Comparison of ENCODE assay signal across 11 cellular contexts in the genomic region with DNA sequence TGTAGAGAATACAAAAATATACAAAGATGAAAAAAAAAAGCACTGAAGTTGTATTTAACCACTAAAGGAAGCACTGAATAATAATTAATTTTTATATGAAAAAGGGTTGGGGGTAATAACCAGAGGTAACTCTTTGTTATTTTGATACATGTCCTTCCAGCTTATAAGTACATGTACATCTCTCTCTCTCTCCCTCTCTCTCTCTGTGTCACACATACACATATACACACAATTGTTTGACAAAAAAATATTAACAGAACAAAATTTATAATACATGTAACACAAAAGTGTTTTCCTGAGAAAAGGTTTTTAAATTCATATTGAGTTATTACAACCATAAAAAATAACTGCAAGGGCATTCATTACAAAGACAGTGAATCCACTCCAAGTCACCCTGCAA. TPM values are rescaled to one million over a fixed set of nuclear protein-coding genes. Genes with fewer than 3 reads are reported as not detected.
DNase-seq lines count a peak whose midpoint lies in the region; ATAC-seq and TF ChIP-seq lines count a peak whose summit lies in the region.
"Had no signal": no experiment of that assay in that cellular context is flagged by ENCODE, and none has a peak within 500 bp of the region (broad histone marks: within the 10 kb centered on the region; RNA-seq: fewer than 3 reads in every experiment).

No MANE protein-coding gene starts in this region.

- H3K9me3 ChIP-seq in OCI-LY7 (ENCODE audit: low read length), result no peaks in the 10 kb centered on the region

- H3K4me2 ChIP-seq in OCI-LY7 (ENCODE audit: low read length), result peak overlapping the region; percentile 81

- intact Hi-C loops in activated CD4-positive, alpha-beta T cell treated with anti-CD3 and anti-CD28 coated beads, Interleukin-2, amount 10 ng/mL, durations not matched to agents 24 days and 14 days (cut with micrococcal nuclease), result loop anchor here (1.0 to 10.0 kb wide), 4 partner anchors 10 to 572 kb away; a partner anchor contains a TSS
- intact Hi-C loops in OCI-LY7 (cut with micrococcal nuclease; ENCODE audit: unreplicated experiment), result loop anchor here (1.0 to 2.0 kb wide), 2 partner anchors 41 to 106 kb away; a partner anchor contains a TSS

- H3K9me2 ChIP-seq in OCI-LY7 (ENCODE audit: insufficient read depth, low read length), result no peaks in the 10 kb centered on the region

- peaks cover 65% of the 10 kb centered on the region for H3K36me3 Mint-ChIP-seq in activated CD4-positive, alpha-beta T cell treated with anti-CD3 and anti-CD28 coated beads, Interleukin-2, amount 10 ng/mL, durations not matched to agents 24 days and 14 days (ENCODE audit: low read depth)
- H3K36me3 Mint-ChIP-seq in endothelial cell (ENCODE audit: low read depth, unreplicated experiment), result peaks cover 3% of the 10 kb centered on the region
- H3K36me3 Mint-ChIP-seq in stimulated activated effector memory CD8-positive, alpha-beta T cell treated with anti-CD3 and anti-CD28 coated beads, Interleukin-12 subunit alpha, Interleukin-12 subunit beta, amount 100 ng/mL, for 72 hours, result peaks cover 98% of the 10 kb centered on the region
- H3K36me3 Mint-ChIP-seq: brain had no signal

- H3K27ac ChIP-seq in OCI-LY7 (ENCODE audit: low read depth, low read length, poor library complexity, severe bottlenecking), result peak overlapping the region; percentile 94

- peaks cover 58% of the 10 kb centered on the region for H3K4me1 ChIP-seq in OCI-LY7 (ENCODE audit: insufficient read depth, low read length, poor library complexity, severe bottlenecking)

- H2AFZ ChIP-seq in OCI-LY7 (ENCODE audit: low read length), result no peak overlapping the region; the same call in 1 of the 2 replicates

- peak; percentile 28 for DNase-seq in activated CD4-positive, alpha-beta T cell treated with anti-CD3 and anti-CD28 coated beads, Interleukin-2, amount 10 ng/mL, durations not matched to agents 24 days and 14 days
- no peak for DNase-seq in activated CD4-positive, alpha-beta T cell treated with anti-CD3 and anti-CD28 coated beads, Interleukin-2, amount 50 U/mL, for 48 hours
- no peak for DNase-seq in OCI-LY7 (ENCODE audit: low spot score)
- no peak for DNase-seq in endothelial cell (ENCODE audit: low spot score)
- no peak for DNase-seq in stimulated activated effector memory CD8-positive, alpha-beta T cell treated with anti-CD3 and anti-CD28 coated beads, Interleukin-12 subunit alpha, Interleukin-12 subunit beta, amount 100 ng/mL, for 72 hours (ENCODE audit: low spot score in 2 of 2)
- DNase-seq in MV-4-11 (lab: John Stamatoyannopoulos, UW), result no peak
- DNase-seq: H9, islet precursor cell had no signal

- H3K4me3 ChIP-seq in OCI-LY7 (ENCODE audit: low read depth, low read length, poor library complexity, severe bottlenecking), result peak overlapping the region; percentile 79

- H3K27me3 Mint-ChIP-seq in activated CD4-positive, alpha-beta T cell treated with anti-CD3 and anti-CD28 coated beads, Interleukin-2, amount 10 ng/mL, durations not matched to agents 24 days and 14 days, result no peaks in the 10 kb centered on the region
- peaks cover 10% of the 10 kb centered on the region for H3K27me3 Mint-ChIP-seq in endothelial cell (ENCODE audit: unreplicated experiment)
- H3K27me3 Mint-ChIP-seq: brain had no signal

- POLR2A ChIA-PET in OCI-LY7 (lab: Charles Lee), result interaction anchor here (0.7 to 10.2 kb wide), 9 partner anchors 10 to 58 kb away, joined by 3 to 185 read pairs (median 9); no protein-coding TSS in a partner anchor

- peak overlapping the region; percentile 98 for H3K27ac Mint-ChIP-seq in activated CD4-positive, alpha-beta T cell treated with anti-CD3 and anti-CD28 coated beads, Interleukin-2, amount 10 ng/mL, durations not matched to agents 24 days and 14 days
- H3K27ac Mint-ChIP-seq in endothelial cell (ENCODE audit: unreplicated experiment), result peak overlapping the region; percentile 100
- H3K27ac Mint-ChIP-seq in stimulated activated effector memory CD8-positive, alpha-beta T cell treated with anti-CD3 and anti-CD28 coated beads, Interleukin-12 subunit alpha, Interleukin-12 subunit beta, amount 100 ng/mL, for 72 hours, result peak overlapping the region; percentile 99
- H3K27ac Mint-ChIP-seq: H9 had no signal

- no peak for ATAC-seq in stimulated activated effector memory CD8-positive, alpha-beta T cell treated with anti-CD3 and anti-CD28 coated beads, Interleukin-12 subunit alpha, Interleukin-12 subunit beta, amount 100 ng/mL, for 72 hours
- ATAC-seq in GM18870 (IDR thresholded peaks at IDR 0.05; ENCODE audit: unreplicated experiment) (no peak), HG03432 (IDR thresholded peaks at IDR 0.05; ENCODE audit: unreplicated experiment) (no peak)

- H3K9me3 Mint-ChIP-seq in activated CD4-positive, alpha-beta T cell treated with anti-CD3 and anti-CD28 coated beads, Interleukin-2, amount 10 ng/mL, durations not matched to agents 24 days and 14 days, result peaks cover 3% of the 10 kb centered on the region
- no peaks in the 10 kb centered on the region for H3K9me3 Mint-ChIP-seq in endothelial cell (ENCODE audit: unreplicated experiment)
- H3K9me3 Mint-ChIP-seq in stimulated activated effector memory CD8-positive, alpha-beta T cell treated with anti-CD3 and anti-CD28 coated beads, Interleukin-12 subunit alpha, Interleukin-12 subunit beta, amount 100 ng/mL, for 72 hours, result no peaks in the 10 kb centered on the region
- H3K9me3 Mint-ChIP-seq: H9 had no signal

- H4K20me1 ChIP-seq in OCI-LY7 (ENCODE audit: insufficient read depth, low read length), result no peaks in the 10 kb centered on the region

- BruUV-seq in OCI-LY7 (replicated peaks; lab: Mats Ljungman, UMichigan), result no TSS peak

- peaks cover 55% of the 10 kb centered on the region for H3K4me1 Mint-ChIP-seq in activated CD4-positive, alpha-beta T cell treated with anti-CD3 and anti-CD28 coated beads, Interleukin-2, amount 10 ng/mL, durations not matched to agents 24 days and 14 days
- H3K4me1 Mint-ChIP-seq in endothelial cell (ENCODE audit: unreplicated experiment), result peaks cover 60% of the 10 kb centered on the region
- peaks cover 58% of the 10 kb centered on the region for H3K4me1 Mint-ChIP-seq in stimulated activated effector memory CD8-positive, alpha-beta T cell treated with anti-CD3 and anti-CD28 coated beads, Interleukin-12 subunit alpha, Interleukin-12 subunit beta, amount 100 ng/mL, for 72 hours

- TF ChIP-seq CTCF in OCI-LY7 (conservative IDR thresholded peaks at IDR 0.05; ENCODE audit: low read length) (no peak), endothelial cell (IDR thresholded peaks at IDR 0.05; ENCODE audit: unreplicated experiment) (no peak)

- peaks cover 96% of the 10 kb centered on the region for H3K79me2 ChIP-seq in OCI-LY7 (ENCODE audit: insufficient read depth, low read depth, low read length)

- CTCF ChIA-PET in OCI-LY7 (lab: Charles Lee; ENCODE audit: unreplicated experiment), result interaction anchor here (1.1 kb wide), 1 partner anchor 13 kb away, joined by 3 read pairs; no protein-coding TSS in a partner anchor

- peaks cover 43% of the 10 kb centered on the region for H3K36me3 ChIP-seq in OCI-LY7 (ENCODE audit: insufficient read depth, low read length)

- H3K4me3 Mint-ChIP-seq in activated CD4-positive, alpha-beta T cell treated with anti-CD3 and anti-CD28 coated beads, Interleukin-2, amount 10 ng/mL, durations not matched to agents 24 days and 14 days, result peak overlapping the region; percentile 86
- H3K4me3 Mint-ChIP-seq in endothelial cell (ENCODE audit: unreplicated experiment), result no peak overlapping the region
- peak overlapping the region; percentile 74 for H3K4me3 Mint-ChIP-seq in stimulated activated effector memory CD8-positive, alpha-beta T cell treated with anti-CD3 and anti-CD28 coated beads, Interleukin-12 subunit alpha, Interleukin-12 subunit beta, amount 100 ng/mL, for 72 hours
- H3K4me3 Mint-ChIP-seq: H9 had no signal

RNA-seq across cellular contexts. Expression of a gene that starts 4.6 kb away (rescaled TPM):
- 280 and 287 TPM in 2 replicates for total RNA-seq in activated CD4-positive, alpha-beta T cell treated with anti-CD3 and anti-CD28 coated beads, Interleukin-2, amount 10 ng/mL, durations not matched to agents 24 days and 14 days
- 22.7 and 27.1 TPM in 2 replicates for total RNA-seq in OCI-LY7 (2014; rRNA removed; shearing (Covaris generic))
- 183 and 192 TPM in 2 replicates for total RNA-seq in OCI-LY7 (2022)
- total RNA-seq in endothelial cell (ENCODE audit: unreplicated experiment), result 62.8 TPM
